ENCODE assay signal across 9 cellular contexts in the genomic region with DNA sequence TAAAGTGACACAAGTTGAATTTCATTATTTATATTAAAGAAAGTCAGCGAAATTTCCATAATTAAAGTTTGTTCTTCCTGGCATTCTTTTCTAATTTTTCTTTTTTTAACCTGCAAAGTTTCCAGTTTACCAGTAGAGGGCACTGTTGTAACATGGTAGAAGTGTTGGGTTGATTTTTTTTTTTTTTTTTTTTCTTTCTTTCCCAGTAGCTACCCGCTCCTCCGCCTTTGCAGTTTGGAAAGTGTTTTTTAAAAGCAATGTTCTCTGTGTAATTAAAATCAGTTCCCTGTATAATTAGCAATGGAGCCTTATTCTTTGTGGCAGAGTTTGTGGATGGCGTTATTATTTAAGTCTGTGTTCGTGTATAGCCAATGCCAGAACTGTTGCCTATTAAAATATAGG. TPM values are rescaled to one million over a fixed set of nuclear protein-coding genes. Genes with fewer than 3 reads are reported as not detected.
A peak's percentile ranks its signal among the peaks of the same experiment; 100 is the strongest.
DNase-seq lines count a peak whose midpoint lies in the region; ATAC-seq and TF ChIP-seq lines count a peak whose summit lies in the region.
"Had no signal": no experiment of that assay in that cellular context is flagged by ENCODE, and none has a peak within 500 bp of the region (broad histone marks: within the 10 kb centered on the region; RNA-seq: fewer than 3 reads in every experiment).

No MANE protein-coding gene starts in this region.

- H3K36me3 ChIP-seq in Peyer's patch (no peaks in the 10 kb centered on the region), duodenal mucosa (ENCODE audit: control insufficient read depth in 1 of 2, insufficient read depth in 2 of 2, low read length in 2 of 2) (no peaks in the 10 kb centered on the region)
- H3K36me3 ChIP-seq: SJCRH30 had no signal

- H3K4me1 Mint-ChIP-seq in naive thymus-derived CD8-positive, alpha-beta T cell = peaks cover 19 to 25% (median 24%) of the 10 kb centered on the region in 4 donors

- H3K4me3 ChIP-seq in Peyer's patch = peak overlapping the region in 1 of 4 donors; percentile 37
- peak overlapping the region; percentile 50 to 71 for H3K4me3 ChIP-seq in duodenal mucosa (ENCODE audit: low read depth in 1 of 2, low read length in 2 of 2)
- H3K4me3 ChIP-seq: SJCRH30 had no signal

- peak overlapping the region in 1 of 10 donors; percentile 43 for H3K27ac Mint-ChIP-seq in naive thymus-derived CD8-positive, alpha-beta T cell

- no peak overlapping the region for H3K9ac ChIP-seq in duodenal mucosa (ENCODE audit: low read depth in 1 of 2, low read length in 2 of 2)

- H3K27ac ChIP-seq in Peyer's patch (no peak overlapping the region), duodenal mucosa (ENCODE audit: low read depth, low read length) (no peak overlapping the region)
- H3K27ac ChIP-seq: SJCRH30 had no signal

- H3K9me3 ChIP-seq in Peyer's patch (no peaks in the 10 kb centered on the region), duodenal mucosa (ENCODE audit: control insufficient read depth in 1 of 2, low read length in 2 of 2) (no peaks in the 10 kb centered on the region)
- H3K9me3 ChIP-seq: SJCRH30 had no signal

- peak; percentile 55 for TF ChIP-seq CTCF in GM12873 (IDR thresholded peaks at IDR 0.05; ENCODE audit: insufficient read depth, low read depth, low read length, missing control alignments)
- TF ChIP-seq CTCF in Peyer's patch (IDR thresholded peaks at IDR 0.05) = peak; percentile 42 to 73 (median 66)

- H3K27me3 ChIP-seq in Peyer's patch = no peaks in the 10 kb centered on the region
- no peaks in the 10 kb centered on the region for H3K27me3 ChIP-seq in duodenal mucosa (ENCODE audit: control insufficient read depth in 1 of 2, insufficient read depth in 2 of 2, low read length in 2 of 2)
- H3K27me3 ChIP-seq: SJCRH30 had no signal

- H3K36me3 Mint-ChIP-seq in naive thymus-derived CD8-positive, alpha-beta T cell = peaks cover 0 to 8% (median 0%) of the 10 kb centered on the region in 3 donors

- DNase-seq in AML-193 (lab: John Stamatoyannopoulos, UW) = peak; percentile 37 to 53
- DNase-seq in Peyer's patch = no peak
- peak in 3 of 10 donors; percentile 51 to 53 (median 51) for DNase-seq in naive thymus-derived CD8-positive, alpha-beta T cell
- DNase-seq in stimulated activated CD4-positive, alpha-beta T cell treated with anti-CD3 and anti-CD28 coated beads, Interleukin-1b, Interleukin-23, amount 100 ng/mL, for 48 hours = no peak
- no peak for DNase-seq in stimulated activated CD4-positive, alpha-beta T cell treated with anti-CD3 and anti-CD28 coated beads, Interleukin-4, amount 100 ng/mL, for 1 hour

- TF ChIP-seq POLR2A in Peyer's patch (IDR thresholded peaks at IDR 0.05) = no peak

- POLR2A ChIA-PET in naive thymus-derived CD8-positive, alpha-beta T cell (lab: Charles Lee) = interaction anchor here (0.6 to 1.0 kb wide), 3 partner anchors 170 to 1430 kb away, joined by 3 read pairs; no protein-coding TSS in a partner anchor

- H3K4me1 ChIP-seq in Peyer's patch (no peaks in the 10 kb centered on the region), duodenal mucosa (ENCODE audit: control insufficient read depth in 1 of 2, insufficient read depth in 2 of 2, low read length in 2 of 2) (no peaks in the 10 kb centered on the region)
- H3K4me1 ChIP-seq: SJCRH30 had no signal

- peak overlapping the region; percentile 69 to 84 (median 77) for H3K4me3 Mint-ChIP-seq in naive thymus-derived CD8-positive, alpha-beta T cell

- no peaks in the 10 kb centered on the region for H3K9me3 Mint-ChIP-seq in naive thymus-derived CD8-positive, alpha-beta T cell

- H3K27me3 Mint-ChIP-seq in naive thymus-derived CD8-positive, alpha-beta T cell = no peaks in the 10 kb centered on the region

- no peak for ATAC-seq in naive thymus-derived CD8-positive, alpha-beta T cell
- ATAC-seq in HG02642 (IDR thresholded peaks at IDR 0.05; ENCODE audit: poor library complexity, unreplicated experiment) = no peak

RNA-seq across cellular contexts. Expression of gene TAF3, which starts 53.7 kb away (rescaled TPM):
- 10 to 100 TPM in 1 of 4 donors, 1 to 10 TPM in 3; 5.1 to 22.3 (median 7.1) TPM for total RNA-seq in Peyer's patch
- total RNA-seq in naive thymus-derived CD8-positive, alpha-beta T cell = 10 to 100 TPM; 24.4 to 24.6 TPM
- 10 to 100 TPM in 2 of 3 donors, 1 to 10 TPM in 1; 6.8 to 16.4 (median 11.0) TPM for polyA plus RNA-seq in naive thymus-derived CD8-positive, alpha-beta T cell

Comparison
In these comparisons a context has a peak if more than half of its experiments do, and no peak if none do; other contexts are left out.
1. DNase-seq: peak in AML-193 (2 of 2); none in Peyer's patch (0 of 3), stimulated activated CD4-positive, alpha-beta T cell treated with anti-CD3 and anti-CD28 coated beads, Interleukin-1b, Interleukin-23, amount 100 ng/mL, for 48 hours (single experiment) and stimulated activated CD4-positive, alpha-beta T cell treated with anti-CD3 and anti-CD28 coated beads, Interleukin-4, amount 100 ng/mL, for 1 hour (single experiment).